ENCODE assay signal across 10 cellular contexts in genomic region chr4:121278811-121279368, GRCh38.
DNase-seq lines count a peak whose midpoint lies in the region; ATAC-seq and TF ChIP-seq lines count a peak whose summit lies in the region.
"Had no signal": no experiment of that assay in that cellular context is flagged by ENCODE, and none has a peak within 500 bp of the region (broad histone marks: within the 10 kb centered on the region; RNA-seq: fewer than 3 reads in every experiment).

No MANE protein-coding gene starts in this region.

- peaks cover 38% of the 10 kb centered on the region for H3K4me1 ChIP-seq in Caco-2
- no peaks in the 10 kb centered on the region for H3K4me1 ChIP-seq in left lung
- no peaks in the 10 kb centered on the region for H3K4me1 ChIP-seq in right cardiac atrium (ENCODE audit: control insufficient read depth, insufficient read depth, low read length)

- H3K27ac Mint-ChIP-seq in Caco-2 (ENCODE audit: unreplicated experiment): peak overlapping the region; percentile 85

- H3K36me3 Mint-ChIP-seq in Caco-2 (ENCODE audit: insufficient read depth, unreplicated experiment): no peaks in the 10 kb centered on the region

- TF ChIP-seq CTCF in Caco-2 (IDR thresholded peaks at IDR 0.05; ENCODE audit: insufficient read depth in 1 of 2, low read depth in 1 of 2, low read length in 1 of 2, severe bottlenecking in 1 of 2, unreplicated experiment in 1 of 2): no peak
- TF ChIP-seq CTCF in left lung (IDR thresholded peaks at IDR 0.05): no peak

- H3K9me3 ChIP-seq in Caco-2: 0 out of 2 replicates have a peak, but pooled peaks cover 1% of the 10 kb centered on the region
- no peaks in the 10 kb centered on the region for H3K9me3 ChIP-seq in left lung
- no peaks in the 10 kb centered on the region for H3K9me3 ChIP-seq in right cardiac atrium (ENCODE audit: control insufficient read depth, low read length)

- POLR2A ChIA-PET in Caco-2 (lab: Charles Lee): no interaction called here

- H3K27me3 Mint-ChIP-seq in Caco-2 (ENCODE audit: insufficient read depth, unreplicated experiment): no peaks in the 10 kb centered on the region

- CTCF ChIA-PET in Caco-2 (lab: Charles Lee): no interaction called here

- peak; percentile 94 for ATAC-seq in GM18909 (IDR thresholded peaks at IDR 0.05; ENCODE audit: poor library complexity, unreplicated experiment)
- peak; percentile 77 for ATAC-seq in HG02763 (IDR thresholded peaks at IDR 0.05; ENCODE audit: unreplicated experiment)
- no peak for ATAC-seq in left lung
- ATAC-seq in right cardiac atrium: no peak

- H3K4me3 Mint-ChIP-seq in Caco-2 (ENCODE audit: unreplicated experiment): peak overlapping the region; percentile 37

- H3K36me3 ChIP-seq in Caco-2 (ENCODE audit: control insufficient read depth, insufficient read depth, low read length) (no peaks in the 10 kb centered on the region), left lung (no peaks in the 10 kb centered on the region)

- H3K4me1 Mint-ChIP-seq in Caco-2 (ENCODE audit: low read depth, unreplicated experiment): peaks cover 35% of the 10 kb centered on the region

- H3K4me3 ChIP-seq in Caco-2 (ENCODE audit: low read depth, low read length): no peak overlapping the region
- H3K4me3 ChIP-seq in left lung: no peak overlapping the region
- H3K4me3 ChIP-seq in right cardiac atrium (ENCODE audit: low read length): no peak overlapping the region

- H3K27me3 ChIP-seq in Caco-2 (replicated peaks; ENCODE audit: control insufficient read depth, insufficient read depth, low read length): no peaks in the 10 kb centered on the region
- no peaks in the 10 kb centered on the region for H3K27me3 ChIP-seq in left lung
- H3K27me3 ChIP-seq in right cardiac atrium (ENCODE audit: control insufficient read depth, insufficient read depth): no peaks in the 10 kb centered on the region

- BruUV-seq in Caco-2 (replicated peaks; lab: Mats Ljungman, UMichigan): no TSS peak

- peak in 1 of 2 experiments; percentile 46 for DNase-seq in Caco-2
- DNase-seq in NCI-H226: peak; percentile 67
- DNase-seq in left lung: no peak
- no peak for DNase-seq in stimulated activated CD4-positive, alpha-beta T cell treated with anti-CD3 and anti-CD28 coated beads, Interleukin-4, amount 100 ng/mL, for 1 hour
- no peak for DNase-seq in right cardiac atrium
- DNase-seq in KG1 (lab: John Stamatoyannopoulos, UW): no peak
- DNase-seq: activated CD4-positive, alpha-beta T cell treated with anti-CD3 and anti-CD28 coated beads, Interleukin-2, amount 50 U/mL, for 48 hours; DND-41 had no signal

- intact Hi-C loops in Caco-2 (cut with micrococcal nuclease; ENCODE audit: unreplicated experiment): loop anchor here (1.0 kb wide), 1 partner anchor 10 kb away; no protein-coding TSS in a partner anchor
- intact Hi-C loops in left lung (cut with DNase I): no loop called here
- intact Hi-C loops in right cardiac atrium (cut with DNase I): no loop called here

- H3K9me3 Mint-ChIP-seq in Caco-2 (ENCODE audit: unreplicated experiment): peaks cover 7% of the 10 kb centered on the region

- H3K27ac ChIP-seq in left lung (no peak overlapping the region), right cardiac atrium (ENCODE audit: low read length) (no peak overlapping the region)

- WGBS in right cardiac atrium: 61% methylated on average over 4 of the region's 4 CpGs

Comparison
In these comparisons a context has a peak if more than half of its experiments do, and no peak if none do; other contexts are left out.
1. ATAC-seq: peak in GM18909 (single experiment) and HG02763 (single experiment); none in left lung (single experiment) and right cardiac atrium (0 of 2).